19 cellular contexts compared by ENCODE assay signal in genomic region chr22:23909258-23909898, GRCh38. TPM values are rescaled to one million over a fixed set of nuclear protein-coding genes. Genes with fewer than 3 reads are reported as not detected.
DNase-seq lines count a peak whose midpoint lies in the region; ATAC-seq and TF ChIP-seq lines count a peak whose summit lies in the region.
"Had no signal": no experiment of that assay in that cellular context is flagged by ENCODE, and none has a peak within 500 bp of the region (broad histone marks: within the 10 kb centered on the region; RNA-seq: fewer than 3 reads in every experiment).

No MANE protein-coding gene starts in this region.

- ATAC-seq in body of pancreas, result peak; percentile 13
- no peak for ATAC-seq in thoracic aorta (ENCODE audit: insufficient number of reproducible peaks, low FRiP score, low read depth)
- no peak for ATAC-seq in HG02642 (IDR thresholded peaks at IDR 0.05; ENCODE audit: poor library complexity, unreplicated experiment)
- ATAC-seq: activated CD4-positive, alpha-beta T cell treated with anti-CD3 and anti-CD28 coated beads for 36 hours; effector memory CD8-positive, alpha-beta T cell had no signal

- no peak overlapping the region for H3K4me3 ChIP-seq in HUES6 (ENCODE audit: low read depth, low read length)
- no peak overlapping the region for H3K4me3 ChIP-seq in body of pancreas
- H3K4me3 ChIP-seq in thoracic aorta, result peak overlapping the region; percentile 21
- H3K4me3 ChIP-seq: left ventricle myocardium inferior, ovary had no signal

- TF ChIP-seq POLR2A in body of pancreas (IDR thresholded peaks at IDR 0.05), result peak; percentile 24 to 88 (median 78)

- H3K27me3 ChIP-seq in HUES6 (ENCODE audit: control insufficient read depth, insufficient read depth, low read length) (0 out of 2 replicates have a peak, but pooled peaks cover 3% of the 10 kb centered on the region), body of pancreas (no peaks in the 10 kb centered on the region), thoracic aorta (replicated peaks; ENCODE audit: insufficient read depth) (no peaks in the 10 kb centered on the region)
- H3K27me3 ChIP-seq: ovary had no signal

- POLR2A ChIA-PET in GM10248 (lab: Yijun Ruan, JAX), result interaction anchor here (1.2 kb wide), 1 partner anchor 16 kb away, joined by 4 read pairs; the partner anchor contains the start of gene MIF

- intact Hi-C loops in body of pancreas (cut with DNase I), result no loop called here

- TF ChIP-seq CTCF in body of pancreas (IDR thresholded peaks at IDR 0.05) (no peak), thoracic aorta (IDR thresholded peaks at IDR 0.05) (no peak), GM10248 (IDR thresholded peaks at IDR 0.05; ENCODE audit: control extremely low read depth, extremely low read depth, low read depth, missing control alignments) (no peak)

- no peak overlapping the region for H3K27ac ChIP-seq in HUES6 (ENCODE audit: low read depth, low read length)
- H3K27ac ChIP-seq in body of pancreas, result peak overlapping the region; percentile 16 to 64 (median 38)
- peak overlapping the region in 1 of 2 donors; percentile 4 for H3K27ac ChIP-seq in thoracic aorta
- H3K27ac ChIP-seq: left ventricle myocardium inferior, RWPE1 had no signal

- H3K4me1 ChIP-seq in HUES6 (ENCODE audit: control insufficient read depth, insufficient read depth, low read length) (peaks cover 39% of the 10 kb centered on the region), body of pancreas (peaks cover 16% of the 10 kb centered on the region), thoracic aorta (ENCODE audit: control insufficient read depth in 1 of 2, low read depth in 2 of 2) (peaks cover 3 to 6% of the 10 kb centered on the region in 2 donors)

- WGBS in body of pancreas, 2 donors, result 55 to 62% methylated on average over 6 of the region's 6 CpGs

- H3K9me3 ChIP-seq in HUES6 (ENCODE audit: control insufficient read depth, insufficient read depth, low read depth, low read length), result peaks cover 11% of the 10 kb centered on the region
- no peaks in the 10 kb centered on the region for H3K9me3 ChIP-seq in body of pancreas
- no peaks in the 10 kb centered on the region for H3K9me3 ChIP-seq in thoracic aorta
- H3K9me3 ChIP-seq: left ventricle myocardium inferior, ovary had no signal

- DNase-seq in body of pancreas (peak in 1 of 4 donors; percentile 14), islet precursor cell (peak; percentile 30), thoracic aorta (ENCODE audit: low spot score) (no peak), AML-193 (lab: John Stamatoyannopoulos, UW) (no peak), NCI-H774 (lab: John Stamatoyannopoulos, UW) (no peak), GM10248 (ENCODE audit: extremely low spot score) (no peak)
- DNase-seq: activated CD4-positive, alpha-beta T cell treated with anti-CD3 and anti-CD28 coated beads for 36 hours; Calu3; central memory CD4-positive, alpha-beta T cell; effector memory CD8-positive, alpha-beta T cell; HFFc6; left ventricle myocardium inferior; NCI-H226; stimulated activated CD4-positive, alpha-beta T cell treated with anti-CD3 and anti-CD28 coated beads, Interleukin-2, amount 100 ng/mL, for 48 hours had no signal

- no peaks in the 10 kb centered on the region for H3K36me3 ChIP-seq in HUES6 (ENCODE audit: control insufficient read depth, insufficient read depth, low read length)
- H3K36me3 ChIP-seq in body of pancreas (replicated peaks in 1 of 2; ENCODE audit: insufficient read depth in 1 of 2, low read depth in 2 of 2), result no peaks in the 10 kb centered on the region
- H3K36me3 ChIP-seq in thoracic aorta, result peaks cover 2% of the 10 kb centered on the region
- H3K36me3 ChIP-seq: left ventricle myocardium inferior, ovary had no signal

- CTCF ChIA-PET in GM10248 (lab: Yijun Ruan, JAX), result interaction anchor here (0.8 to 1.9 kb wide), 4 partner anchors 10 to 20 kb away, joined by 3 to 17 read pairs (median 7); partner anchors contain the start of gene MIF

- peak overlapping the region; percentile 25 for H3K9ac ChIP-seq in HUES6 (ENCODE audit: low read length)

RNA-seq across cellular contexts. Expression of gene MIF, which starts 15.2 kb away (rescaled TPM):
- total RNA-seq in body of pancreas (100 to 1,000 TPM; 134 to 156 TPM), thoracic aorta (100 to 1,000 TPM; 152 to 157 TPM)

RNA-seq across cellular contexts. Expression of gene GSTT2B, which starts 51.6 kb away (rescaled TPM):
- 10 to 100 TPM in 1 of 2 donors, 1 to 10 TPM in 1; 8.3 to 16.5 TPM for total RNA-seq in body of pancreas
- 1 to 10 TPM in 1 of 2 donors, not detected in 1; 3.6 TPM for total RNA-seq in thoracic aorta
- total RNA-seq: activated CD4-positive, alpha-beta T cell treated with anti-CD3 and anti-CD28 coated beads for 36 hours; B cell had no signal

RNA-seq across cellular contexts. Expression of gene SLC2A11, which starts 51.7 kb away (rescaled TPM):
- total RNA-seq in body of pancreas, result 10 to 100 TPM; 23.6 to 32.3 TPM
- total RNA-seq in thoracic aorta, result 10 to 100 TPM in 1 of 2 donors, 1 to 10 TPM in 1; 9.2 to 25.5 TPM

RNA-seq across cellular contexts. Expression of gene DDTL, which starts 57.3 kb away (rescaled TPM):
- under 1 TPM in 1 of 2 donors, not detected in 1; 0.66 TPM for total RNA-seq in body of pancreas
- total RNA-seq in thoracic aorta, result 1 to 10 TPM in 1 of 2 donors, not detected in 1; 5.4 TPM
